In the genomic region with DNA sequence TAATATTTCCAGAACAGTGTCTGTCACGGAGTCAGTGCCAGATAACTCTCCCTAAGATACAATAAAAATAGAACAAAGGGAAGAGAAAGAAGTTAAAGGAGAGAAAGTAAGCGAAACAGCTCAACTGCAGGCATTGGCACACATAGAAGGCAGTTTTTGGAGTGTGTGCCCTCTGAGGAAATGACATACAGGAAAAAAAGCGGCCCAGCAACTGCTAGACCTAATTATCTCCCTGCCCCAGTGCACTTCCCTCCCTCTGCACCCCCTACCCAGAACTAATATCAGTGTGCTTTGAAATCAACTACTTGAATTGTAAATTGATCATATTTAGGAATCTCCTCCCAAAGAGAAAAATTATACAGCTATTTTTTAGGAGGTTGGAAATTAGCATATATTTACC, we compare ENCODE assay signal across 16 cellular contexts.
DNase-seq lines count a peak whose midpoint lies in the region; ATAC-seq, FAIRE-seq and TF ChIP-seq lines count a peak whose summit lies in the region.
"Had no signal": no experiment of that assay in that cellular context is flagged by ENCODE, and none has a peak within 500 bp of the region (broad histone marks: within the 10 kb centered on the region; RNA-seq: fewer than 3 reads in every experiment).

No MANE protein-coding gene starts in this region.

- WGBS in sigmoid colon, 2 donors: 46 to 87% methylated on average over 3 of the region's 3 CpGs
- WGBS in adrenal gland, 4 donors: 37 to 51% (median 41%) methylated on average over 3 of the region's 3 CpGs

- H3K27ac ChIP-seq in VCaP (peak overlapping the region; percentile 45), sigmoid colon (peak overlapping the region in 3 of 4 donors; percentile 67 to 73 (median 72)), adrenal gland (peak overlapping the region in 2 of 5 donors; percentile 11 to 43)
- H3K27ac ChIP-seq: SK-N-MC, skin epidermis had no signal

- TF ChIP-seq EP300 in sigmoid colon (IDR thresholded peaks at IDR 0.05): no peak

- TF ChIP-seq POLR2A in sigmoid colon (IDR thresholded peaks at IDR 0.05): no peak
- no peak for TF ChIP-seq POLR2A in GM12891 (IDR thresholded peaks at IDR 0.05; ENCODE audit: low read depth, low read length)
- no peak for TF ChIP-seq POLR2A in adrenal gland (IDR thresholded peaks at IDR 0.05)

- no peak for FAIRE-seq in GM12891 (lab: Jason Lieb, UNC)

- H3K9me3 ChIP-seq in sigmoid colon: no peaks in the 10 kb centered on the region
- H3K9me3 ChIP-seq in adrenal gland (replicated peaks in 1 of 3): no peaks in the 10 kb centered on the region

- TF ChIP-seq CTCF in VCaP (conservative IDR thresholded peaks at IDR 0.05) (no peak), sigmoid colon (IDR thresholded peaks at IDR 0.05) (no peak), adrenal gland (IDR thresholded peaks at IDR 0.05) (no peak)

- H3K36me3 ChIP-seq in sigmoid colon (no peaks in the 10 kb centered on the region), adrenal gland (replicated peaks in 1 of 2) (no peaks in the 10 kb centered on the region)

- intact Hi-C loops in sigmoid colon (cut with DNase I): loop anchor here (5.0 kb wide), 1 partner anchor 75 kb away; no protein-coding TSS in a partner anchor
- intact Hi-C loops in adrenal gland (cut with DNase I): no loop called here

- H3K4me3 ChIP-seq in sigmoid colon (no peak overlapping the region), adrenal gland (no peak overlapping the region)
- H3K4me3 ChIP-seq: SK-N-MC, skin epidermis had no signal

- H3K4me1 ChIP-seq in sigmoid colon: peaks cover 0 to 42% (median 39%) of the 10 kb centered on the region in 4 donors
- peaks cover 9 to 36% of the 10 kb centered on the region in 2 donors for H3K4me1 ChIP-seq in adrenal gland (replicated peaks in 1 of 2)

- no peak for ATAC-seq in GM18498 (IDR thresholded peaks at IDR 0.05; ENCODE audit: unreplicated experiment)

- no peaks in the 10 kb centered on the region for H3K27me3 ChIP-seq in sigmoid colon
- H3K27me3 ChIP-seq in adrenal gland: no peaks in the 10 kb centered on the region

- DNase-seq in GDM1 (lab: John Stamatoyannopoulos, UW): peak; percentile 63
- DNase-seq in NOMO-1 (lab: John Stamatoyannopoulos, UW; ENCODE audit: unreplicated experiment in 2 of 2): peak; percentile 57 to 64
- DNase-seq in sigmoid colon: no peak
- DNase-seq in GM12891 (ENCODE audit: insufficient read length, low spot score): no peak
- no peak for DNase-seq in stimulated activated naive CD4-positive, alpha-beta T cell treated with Interleukin-2 at 50 U/mL for 16 hours (lab: John Stamatoyannopoulos, UW)
- no peak for DNase-seq in adrenal gland
- DNase-seq: activated CD4-positive, alpha-beta T cell treated with anti-CD3 and anti-CD28 coated beads, Interleukin-2, amount 10 ng/mL, durations not matched to agents 24 days and 14 days; activated naive CD8-positive, alpha-beta T cell treated with anti-CD3 and anti-CD28 coated beads, Interleukin-2, amount 10 ng/mL, durations not matched to agents 7 days and 5 days; effector CD4-positive, alpha-beta T cell; NCI-H1694; stimulated activated CD4-positive, alpha-beta T cell treated with anti-CD3 and anti-CD28 coated beads, Interleukin-4, amount 100 ng/mL, for 1 hour; T-helper 9 cell had no signal

TF ChIP-seq in GM12891, 5 proteins besides CTCF, POLR2A, EP300 and RAD21:
- TF ChIP-seq PAX5 (IDR thresholded peaks at IDR 0.05; ENCODE audit: insufficient read depth, low read length, severe bottlenecking): no peak
- TF ChIP-seq TAF1 (IDR thresholded peaks at IDR 0.05; ENCODE audit: low read depth, low read length): no peak
- TF ChIP-seq POU2F2 (IDR thresholded peaks at IDR 0.05; ENCODE audit: low read depth, low read length): no peak
- TF ChIP-seq POLR2AphosphoS5 (IDR thresholded peaks at IDR 0.05; ENCODE audit: low read depth, low read length): no peak
- TF ChIP-seq SPI1 (IDR thresholded peaks at IDR 0.05; ENCODE audit: low read depth, low read length): no peak

Comparison
In these comparisons a context has a peak if more than half of its experiments do, and no peak if none do; other contexts are left out.
1. DNase-seq: peak in GDM1 (single experiment) and NOMO-1 (2 of 2); none in sigmoid colon (single experiment), GM12891 (single experiment), stimulated activated naive CD4-positive, alpha-beta T cell treated with Interleukin-2 at 50 U/mL for 16 hours (single experiment) and adrenal gland (0 of 7).